Comparison of ENCODE assay signal across 1 cellular context in the genomic region with DNA sequence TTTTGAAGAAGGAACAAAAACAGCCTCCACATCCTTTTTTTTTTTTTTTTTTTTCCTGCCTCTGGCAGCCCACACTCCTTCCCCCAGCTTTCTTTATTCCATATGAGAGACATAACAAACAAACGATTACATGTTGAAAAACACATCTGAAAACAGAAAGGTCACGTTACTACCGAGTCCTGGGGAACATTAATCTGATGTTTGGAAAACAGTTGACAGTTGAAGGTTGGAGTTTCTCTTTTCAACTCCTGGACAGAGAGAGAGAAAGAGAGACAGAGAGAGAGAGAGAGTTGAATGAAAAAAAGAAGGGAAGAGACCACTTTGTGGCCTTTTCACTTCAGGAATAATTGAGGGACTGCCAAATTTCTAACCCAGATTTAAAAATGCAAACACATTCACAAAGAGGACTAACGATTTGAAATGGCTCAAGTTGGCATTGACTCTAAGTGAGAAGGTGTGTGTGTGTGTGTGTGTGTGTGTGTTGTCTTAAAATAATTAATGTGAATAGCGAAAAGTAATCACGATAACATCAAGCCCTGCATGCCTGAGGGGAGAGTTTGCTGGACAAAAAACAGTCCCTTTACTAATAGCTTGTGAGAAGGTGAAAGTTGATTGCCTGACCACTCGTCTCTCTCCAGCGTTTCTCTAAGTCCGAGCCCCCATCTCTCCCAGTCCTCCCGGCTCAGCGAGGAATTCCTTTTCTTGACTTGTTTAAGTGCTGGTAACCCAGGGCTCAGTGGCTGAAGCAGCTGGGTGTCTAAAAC.
TF ChIP-seq lines count a peak whose summit lies in the region.

No MANE protein-coding gene starts in this region.

TF ChIP-seq in K562, 482 proteins besides CTCF, POLR2A, EP300 and RAD21:
- TF ChIP-seq ZFPM2 (CRISPR knock-in tag; IDR thresholded peaks at IDR 0.05): no peak
- no peak for TF ChIP-seq MECOM (CRISPR knock-in tag; IDR thresholded peaks at IDR 0.05)
- no peak for TF ChIP-seq MIER1 (IDR thresholded peaks at IDR 0.05; ENCODE audit: low read depth)
- TF ChIP-seq TCFL5 (CRISPR knock-in tag; conservative IDR thresholded peaks at IDR 0.05): no peak
- TF ChIP-seq, protein P1, sequence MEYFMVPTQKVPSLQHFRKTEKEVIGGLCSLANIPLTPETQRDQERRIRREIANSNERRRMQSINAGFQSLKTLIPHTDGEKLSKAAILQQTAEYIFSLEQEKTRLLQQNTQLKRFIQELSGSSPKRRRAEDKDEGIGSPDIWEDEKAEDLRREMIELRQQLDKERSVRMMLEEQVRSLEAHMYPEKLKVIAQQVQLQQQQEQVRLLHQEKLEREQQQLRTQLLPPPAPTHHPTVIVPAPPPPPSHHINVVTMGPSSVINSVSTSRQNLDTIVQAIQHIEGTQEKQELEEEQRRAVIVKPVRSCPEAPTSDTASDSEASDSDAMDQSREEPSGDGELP (CRISPR knock-in tag; IDR thresholded peaks at IDR 0.05; ENCODE audit: borderline replicate concordance): no peak
- no peak for TF ChIP-seq BDP1 (IDR thresholded peaks at IDR 0.05; ENCODE audit: insufficient read depth, insufficient read length)
- TF ChIP-seq FUS (optimal IDR thresholded peaks at IDR 0.05; ENCODE audit: low read depth, low read length): no peak
- no peak for TF ChIP-seq NCOA1 (IDR thresholded peaks at IDR 0.05; ENCODE audit: low read depth)
- no peak for TF ChIP-seq SLC30A9 (CRISPR knock-in tag; IDR thresholded peaks at IDR 0.05)
- TF ChIP-seq, protein P2, sequence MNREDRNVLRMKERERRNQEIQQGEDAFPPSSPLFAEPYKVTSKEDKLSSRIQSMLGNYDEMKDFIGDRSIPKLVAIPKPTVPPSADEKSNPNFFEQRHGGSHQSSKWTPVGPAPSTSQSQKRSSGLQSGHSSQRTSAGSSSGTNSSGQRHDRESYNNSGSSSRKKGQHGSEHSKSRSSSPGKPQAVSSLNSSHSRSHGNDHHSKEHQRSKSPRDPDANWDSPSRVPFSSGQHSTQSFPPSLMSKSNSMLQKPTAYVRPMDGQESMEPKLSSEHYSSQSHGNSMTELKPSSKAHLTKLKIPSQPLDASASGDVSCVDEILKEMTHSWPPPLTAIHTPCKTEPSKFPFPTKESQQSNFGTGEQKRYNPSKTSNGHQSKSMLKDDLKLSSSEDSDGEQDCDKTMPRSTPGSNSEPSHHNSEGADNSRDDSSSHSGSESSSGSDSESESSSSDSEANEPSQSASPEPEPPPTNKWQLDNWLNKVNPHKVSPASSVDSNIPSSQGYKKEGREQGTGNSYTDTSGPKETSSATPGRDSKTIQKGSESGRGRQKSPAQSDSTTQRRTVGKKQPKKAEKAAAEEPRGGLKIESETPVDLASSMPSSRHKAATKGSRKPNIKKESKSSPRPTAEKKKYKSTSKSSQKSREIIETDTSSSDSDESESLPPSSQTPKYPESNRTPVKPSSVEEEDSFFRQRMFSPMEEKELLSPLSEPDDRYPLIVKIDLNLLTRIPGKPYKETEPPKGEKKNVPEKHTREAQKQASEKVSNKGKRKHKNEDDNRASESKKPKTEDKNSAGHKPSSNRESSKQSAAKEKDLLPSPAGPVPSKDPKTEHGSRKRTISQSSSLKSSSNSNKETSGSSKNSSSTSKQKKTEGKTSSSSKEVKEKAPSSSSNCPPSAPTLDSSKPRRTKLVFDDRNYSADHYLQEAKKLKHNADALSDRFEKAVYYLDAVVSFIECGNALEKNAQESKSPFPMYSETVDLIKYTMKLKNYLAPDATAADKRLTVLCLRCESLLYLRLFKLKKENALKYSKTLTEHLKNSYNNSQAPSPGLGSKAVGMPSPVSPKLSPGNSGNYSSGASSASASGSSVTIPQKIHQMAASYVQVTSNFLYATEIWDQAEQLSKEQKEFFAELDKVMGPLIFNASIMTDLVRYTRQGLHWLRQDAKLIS (CRISPR knock-in tag; IDR thresholded peaks at IDR 0.05): no peak
- no peak for TF ChIP-seq SP1 (CRISPR knock-in tag; IDR thresholded peaks at IDR 0.05)
- no peak for TF ChIP-seq NFIX (CRISPR knock-in tag; IDR thresholded peaks at IDR 0.05; ENCODE audit: low read depth)
- TF ChIP-seq HINFP (tag; conservative IDR thresholded peaks at IDR 0.05; ENCODE audit: low read depth): no peak
- TF ChIP-seq CXXC5 (CRISPR knock-in tag; IDR thresholded peaks at IDR 0.05): no peak
- TF ChIP-seq SRSF1 (IDR thresholded peaks at IDR 0.05; ENCODE audit: low read depth, low read length): no peak
- TF ChIP-seq CBX1 (IDR thresholded peaks at IDR 0.05; ENCODE audit: low read depth): no peak
